In genomic region chr3:111595239-111595638, GRCh38 we compare ENCODE assay signal across 10 cellular contexts. TPM values are rescaled to one million over a fixed set of nuclear protein-coding genes. Genes with fewer than 3 reads are reported as not detected.
A peak's percentile ranks its signal among the peaks of the same experiment; 100 is the strongest.
DNase-seq lines count a peak whose midpoint lies in the region; ATAC-seq and TF ChIP-seq lines count a peak whose summit lies in the region.
"Had no signal": no experiment of that assay in that cellular context is flagged by ENCODE, and none has a peak within 500 bp of the region (broad histone marks: within the 10 kb centered on the region; RNA-seq: fewer than 3 reads in every experiment).

ZBED2 (minus strand) TSS chr3:111595346; CDS start chr3:111594201, 1,145 bp downstream.

- 89 to 96% (median 90%) methylated on average over 2 of the region's 2 CpGs for WGBS in ovary, 3 donors

- in situ Hi-C loops in GM13976 (cut with MboI; ENCODE audit: low sequenced_read_pairs, unreplicated experiment) = no loop called here

- H3K79me2 ChIP-seq in OCI-LY1 (ENCODE audit: insufficient read depth, low read length) = no peaks in the 10 kb centered on the region

- no peak within 1 kb of the TSS for H3K9ac ChIP-seq in OCI-LY1 (ENCODE audit: low read length)

- H3K36me3 ChIP-seq in OCI-LY1 (ENCODE audit: insufficient read depth, low read length) = no peaks in the 10 kb centered on the region
- H3K36me3 ChIP-seq in left lung = no peaks in the 10 kb centered on the region
- no peaks in the 10 kb centered on the region for H3K36me3 ChIP-seq in ovary

- H3K9me2 ChIP-seq in OCI-LY1 (ENCODE audit: low read depth, low read length) = no peaks in the 10 kb centered on the region

- no peak for TF ChIP-seq CTCF in GM13976 (IDR thresholded peaks at IDR 0.05; ENCODE audit: borderline replicate concordance, control extremely low read depth, extremely low read depth, insufficient read depth, missing control alignments)
- no peak for TF ChIP-seq CTCF in OCI-LY1 (IDR thresholded peaks at IDR 0.05; ENCODE audit: low read length)
- no peak for TF ChIP-seq CTCF in left lung (IDR thresholded peaks at IDR 0.05)
- no peak for TF ChIP-seq CTCF in ovary (IDR thresholded peaks at IDR 0.05)

- no peaks in the 10 kb centered on the region for H3K27me3 ChIP-seq in OCI-LY1 (ENCODE audit: insufficient read depth, low read length)
- H3K27me3 ChIP-seq in left lung = no peaks in the 10 kb centered on the region
- H3K27me3 ChIP-seq in ovary = no peaks in the 10 kb centered on the region

- H3K27ac ChIP-seq in OCI-LY1 (ENCODE audit: low read depth, low read length, poor library complexity, severe bottlenecking) = peak within 1 kb of the TSS; percentile 51
- H3K27ac ChIP-seq in left lung = peak within 1 kb of the TSS in 1 of 2 donors; percentile 48
- no peak within 1 kb of the TSS for H3K27ac ChIP-seq in ovary

- H3K9me3 ChIP-seq in OCI-LY1 (ENCODE audit: low read length) (no peaks in the 10 kb centered on the region), left lung (no peaks in the 10 kb centered on the region), ovary (no peaks in the 10 kb centered on the region)

- H3K4me1 ChIP-seq in OCI-LY1 (ENCODE audit: insufficient read depth, low read length, severe bottlenecking) (peaks cover 43% of the 10 kb centered on the region), left lung (no peaks in the 10 kb centered on the region), ovary (ENCODE audit: insufficient read depth) (no peaks in the 10 kb centered on the region)

- H4K20me1 ChIP-seq in OCI-LY1 (ENCODE audit: insufficient read depth, low read length) = no peaks in the 10 kb centered on the region

- DNase-seq in GM13976 (ENCODE audit: low spot score) (peak; percentile 23), left lung (peak in 1 of 2 donors; percentile 64), cerebellar nuclear complex (lab: John Stamatoyannopoulos, UW) (no peak), ovary (no peak), amniotic stem cell (lab: John Stamatoyannopoulos, UW) (no peak)

- no peak within 1 kb of the TSS for H2AFZ ChIP-seq in OCI-LY1 (ENCODE audit: low read length)

- H3K4me3 ChIP-seq in OCI-LY1 (ENCODE audit: low read depth, low read length, poor library complexity, severe bottlenecking) = no peak within 1 kb of the TSS
- peak within 1 kb of the TSS in 1 of 2 donors; percentile 26 for H3K4me3 ChIP-seq in left lung
- no peak within 1 kb of the TSS for H3K4me3 ChIP-seq in ovary
- H3K4me3 ChIP-seq: K562 had no signal

- ATAC-seq in GM21423 (IDR thresholded peaks at IDR 0.05; ENCODE audit: unreplicated experiment) (peak; percentile 39), left lung (peak; percentile 94), HG03159 (IDR thresholded peaks at IDR 0.05; ENCODE audit: unreplicated experiment) (no peak)
- ATAC-seq: K562 had no signal

- intact Hi-C loops in left lung (cut with DNase I) = no loop called here
- intact Hi-C loops in ovary (cut with DNase I) = no loop called here

- no peaks in the 10 kb centered on the region for H3F3A ChIP-seq in OCI-LY1 (ENCODE audit: insufficient read depth, low read length)

- TF ChIP-seq EP300 in ovary (IDR thresholded peaks at IDR 0.05) = no peak

- no peak for TF ChIP-seq POLR2A in ovary (IDR thresholded peaks at IDR 0.05)

- no peak within 1 kb of the TSS for H3K4me2 ChIP-seq in OCI-LY1 (ENCODE audit: low read length)

RNA-seq across cellular contexts. Expression of gene ZBED2, which starts in this region (rescaled TPM):
- 10 to 100 TPM; 11.3 to 19.2 TPM for total RNA-seq in left lung
- total RNA-seq in ovary = 1 to 10 TPM in 3 of 7 donors, under 1 TPM in 2, not detected in 2; 0.22 to 6.9 (median 1.5) TPM
- polyA plus RNA-seq in ovary = under 1 TPM in 1 of 2 donors, not detected in 1; 0.15 TPM
- polyA plus RNA-seq: K562, neural cell had no signal
